8 cellular contexts compared by ENCODE assay signal in the genomic region with DNA sequence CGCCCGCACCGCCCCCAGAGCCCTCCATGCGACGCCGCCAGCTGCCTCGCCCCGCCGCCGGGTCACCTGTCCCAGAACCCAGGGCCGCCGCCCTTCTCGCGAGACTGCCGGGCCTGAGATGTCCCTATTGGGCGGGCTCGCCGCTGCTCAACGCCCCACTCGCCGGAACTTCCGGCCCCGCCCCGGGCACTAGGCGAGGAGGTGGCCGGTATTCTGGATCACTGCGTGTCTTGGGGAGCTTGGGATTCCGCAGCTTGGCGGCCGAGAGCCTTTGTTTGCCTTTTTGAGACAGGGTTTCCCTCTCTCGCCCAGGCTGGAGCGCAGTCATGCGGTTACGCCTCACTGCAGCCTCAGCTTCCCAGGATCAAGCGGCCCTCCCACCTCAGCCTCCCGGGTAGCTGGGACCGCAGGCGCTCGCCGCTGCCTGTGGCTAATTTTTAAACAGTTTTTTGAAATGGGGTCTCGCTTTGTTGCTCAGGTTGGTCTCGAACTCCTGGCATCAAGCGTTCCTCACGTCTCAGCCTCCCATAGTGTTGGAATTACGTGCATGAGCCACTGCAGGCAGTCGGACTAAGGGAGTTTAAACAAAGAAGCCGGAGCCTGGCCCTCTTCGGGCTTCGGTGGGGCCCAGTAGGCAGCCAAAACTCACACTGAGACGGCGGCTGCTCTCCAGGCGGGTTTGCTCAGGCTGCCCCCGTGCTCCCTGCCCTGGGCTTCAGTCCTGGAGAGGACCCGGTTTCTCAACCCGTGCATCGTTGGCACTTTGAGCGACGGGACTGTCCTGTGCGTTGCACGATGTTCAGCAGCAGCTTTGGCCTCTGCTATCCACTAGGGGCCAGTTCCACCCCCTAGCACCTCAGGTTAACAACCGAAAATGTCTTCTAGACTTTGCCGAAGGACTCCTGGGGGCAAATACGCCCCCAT. TPM values are rescaled to one million over a fixed set of nuclear protein-coding genes. Genes with fewer than 3 reads are reported as not detected.
DNase-seq lines count a peak whose midpoint lies in the region; ATAC-seq and TF ChIP-seq lines count a peak whose summit lies in the region.

A gene (minus strand): TSS at position 43 of the 924 bp plus-strand sequence. CDS start 15 bp downstream, at position 28.

- TF ChIP-seq POLR2A in gastroesophageal sphincter (IDR thresholded peaks at IDR 0.05), result peak; percentile 93 to 94

- peaks cover 3% of the 10 kb centered on the region; the same call in 1 of the 2 replicates for H3K27me3 Mint-ChIP-seq in HFFc6 (ENCODE audit: insufficient read depth)
- H3K27me3 Mint-ChIP-seq in activated naive CD4-positive, alpha-beta T cell treated with anti-CD3 and anti-CD28 coated beads for 36 hours (ENCODE audit: low read depth), result peaks cover 11% of the 10 kb centered on the region

- peaks cover 22% of the 10 kb centered on the region for H3K4me1 Mint-ChIP-seq in HFFc6 (ENCODE audit: low read depth)
- H3K4me1 Mint-ChIP-seq in activated naive CD4-positive, alpha-beta T cell treated with anti-CD3 and anti-CD28 coated beads for 36 hours (ENCODE audit: low read depth), result peaks cover 30% of the 10 kb centered on the region

- TF ChIP-seq CTCF in GM10248 (IDR thresholded peaks at IDR 0.05; ENCODE audit: control extremely low read depth, extremely low read depth, low read depth, missing control alignments) (peak; percentile 26), HFFc6 (IDR thresholded peaks at IDR 0.05) (peak; percentile 25; the same call in 1 of the 2 replicates), gastroesophageal sphincter (IDR thresholded peaks at IDR 0.05) (peak in 2 of 4 experiments; percentile 3 to 23), neutrophil (IDR thresholded peaks at IDR 0.05) (peak; percentile 20), subcutaneous adipose tissue (IDR thresholded peaks at IDR 0.05; ENCODE audit: low read depth) (no peak)

- H3K27me3 ChIP-seq in gastroesophageal sphincter (no peaks in the 10 kb centered on the region), neutrophil (no peaks in the 10 kb centered on the region)

- peak within 1 kb of the TSS; percentile 73 for H3K27ac Mint-ChIP-seq in HFFc6
- H3K27ac Mint-ChIP-seq in activated naive CD4-positive, alpha-beta T cell treated with anti-CD3 and anti-CD28 coated beads for 36 hours, result no peak within 1 kb of the TSS

- H3K4me3 ChIP-seq in gastroesophageal sphincter (peak within 1 kb of the TSS; percentile 76 to 98), neutrophil (ENCODE audit: low read depth in 1 of 2, low read length in 1 of 2) (peak within 1 kb of the TSS; percentile 83 to 90)

- intact Hi-C loops in activated naive CD4-positive, alpha-beta T cell treated with anti-CD3 and anti-CD28 coated beads for 36 hours (cut with micrococcal nuclease), result loop anchor here (1.0 kb wide), 1 partner anchor 41 kb away; no protein-coding TSS in a partner anchor

- peaks cover 10% of the 10 kb centered on the region for H3K36me3 Mint-ChIP-seq in HFFc6 (ENCODE audit: low read depth)
- peaks cover 15% of the 10 kb centered on the region for H3K36me3 Mint-ChIP-seq in activated naive CD4-positive, alpha-beta T cell treated with anti-CD3 and anti-CD28 coated beads for 36 hours (ENCODE audit: low read depth)

- POLR2A ChIA-PET in GM10248 (lab: Yijun Ruan, JAX), result interaction anchor here (0.9 to 1.1 kb wide), 2 partner anchors 14 to 16 kb away, joined by 3 to 6 read pairs; no protein-coding TSS in a partner anchor

- CTCF ChIA-PET in GM10248 (lab: Yijun Ruan, JAX), result interaction anchor here (0.9 to 1.7 kb wide), 5 partner anchors 14 to 33 kb away, joined by 3 to 7 read pairs (median 4); no protein-coding TSS in a partner anchor
- CTCF ChIA-PET in activated naive CD4-positive, alpha-beta T cell treated with anti-CD3 and anti-CD28 coated beads for 36 hours (lab: Charles Lee), result interaction anchor here (1.0 to 1.5 kb wide), 2 partner anchors 10 to 41 kb away, joined by 3 read pairs; no protein-coding TSS in a partner anchor

- 6 to 12% methylated on average over 15 to 16 of the region's 63 CpGs for WGBS in gastroesophageal sphincter (ENCODE audit: low coverage in 1 of 2), 2 donors

- ATAC-seq in gastroesophageal sphincter, result peak; percentile 97

- H3K27ac ChIP-seq in gastroesophageal sphincter, result peak within 1 kb of the TSS; percentile 51 to 90 (median 86)
- H3K27ac ChIP-seq in neutrophil, result peak within 1 kb of the TSS; percentile 98

- H3K9me3 ChIP-seq in gastroesophageal sphincter, result peaks cover 0 to 5% (median 0%) of the 10 kb centered on the region in 3 donors
- no peaks in the 10 kb centered on the region for H3K9me3 ChIP-seq in neutrophil

- H3K9me3 Mint-ChIP-seq in HFFc6, result no peaks in the 10 kb centered on the region
- peaks cover 4% of the 10 kb centered on the region for H3K9me3 Mint-ChIP-seq in activated naive CD4-positive, alpha-beta T cell treated with anti-CD3 and anti-CD28 coated beads for 36 hours

- peak within 1 kb of the TSS; percentile 89 for H3K4me3 Mint-ChIP-seq in HFFc6
- peak within 1 kb of the TSS; percentile 79 for H3K4me3 Mint-ChIP-seq in activated naive CD4-positive, alpha-beta T cell treated with anti-CD3 and anti-CD28 coated beads for 36 hours

- H3K4me1 ChIP-seq in gastroesophageal sphincter, result peaks cover 3 to 49% (median 20%) of the 10 kb centered on the region in 3 donors
- H3K4me1 ChIP-seq in neutrophil (ENCODE audit: control insufficient read depth in 1 of 2, insufficient read depth in 1 of 2, low read depth in 1 of 2, low read length in 1 of 2), result peaks cover 78 to 85% of the 10 kb centered on the region in 2 experiments

- DNase-seq in GM10248 (ENCODE audit: extremely low spot score) (peak; percentile 97), HFFc6 (peak; percentile 87), NAMALWA (ENCODE audit: low spot score) (peak; percentile 96), SK-N-DZ (ENCODE audit: low spot score) (peak; percentile 96)
- peak; percentile 96 for DNase-seq in activated naive CD4-positive, alpha-beta T cell treated with anti-CD3 and anti-CD28 coated beads for 36 hours

- peaks cover 0 to 17% of the 10 kb centered on the region in 2 donors for H3K36me3 ChIP-seq in gastroesophageal sphincter
- H3K36me3 ChIP-seq in neutrophil, result peaks cover 5% of the 10 kb centered on the region

- no peak for TF ChIP-seq EP300 in gastroesophageal sphincter (IDR thresholded peaks at IDR 0.05)

RNA-seq across cellular contexts. Expression of the gene that starts here (rescaled TPM):
- 10 to 100 TPM; 20.2 to 26.4 (median 23.1) TPM for total RNA-seq in HFFc6 (2021; fragmentation: NEBNext Ultra II Directional; extraction: Animal tissue kit (Norgen Biotek cat#: 25700))
- polyA plus RNA-seq in SK-N-DZ (2014; cell fraction: cytosol; rRNA removed), result 16.6 and 32.9 TPM in 2 replicates
- 47.1 and 51.4 TPM in 2 replicates for polyA plus RNA-seq in SK-N-DZ (2014; cell fraction: nucleus; rRNA removed)
- total RNA-seq in activated naive CD4-positive, alpha-beta T cell treated with anti-CD3 and anti-CD28 coated beads for 36 hours, result 10 to 100 TPM; 10.1 to 10.3 TPM
- total RNA-seq in gastroesophageal sphincter (10 to 100 TPM; 28.1 to 49.9 (median 45.8) TPM), subcutaneous adipose tissue (10 to 100 TPM; 32.6 to 44.2 (median 39.7) TPM)

Comparison
In these comparisons a context has a peak if more than half of its experiments do, and no peak if none do; other contexts are left out.
1. Peak in every context shown above with its lines: DNase-seq, ATAC-seq, H3K4me3 ChIP-seq and H3K27ac ChIP-seq.